Comparison of ENCODE assay signal across 9 cellular contexts in genomic region chr1:112708002-112708448, GRCh38. TPM values are rescaled to one million over a fixed set of nuclear protein-coding genes. Genes with fewer than 3 reads are reported as not detected.
A peak's percentile ranks its signal among the peaks of the same experiment; 100 is the strongest.
DNase-seq lines count a peak whose midpoint lies in the region; ATAC-seq, FAIRE-seq and TF ChIP-seq lines count a peak whose summit lies in the region.
"Had no signal": no experiment of that assay in that cellular context is flagged by ENCODE, and none has a peak within 500 bp of the region (broad histone marks: within the 10 kb centered on the region; RNA-seq: fewer than 3 reads in every experiment).

No MANE protein-coding gene starts in this region.

- H3F3A ChIP-seq in GM23248 (ENCODE audit: insufficient read depth) = peaks cover 20% of the 10 kb centered on the region

- DNase-seq in A549 (ENCODE audit: low read depth in 1 of 2, low spot score in 1 of 2) (no peak), GM23248 (no peak), WERI-Rb-1 (no peak), hippocampal formation (lab: John Stamatoyannopoulos, UW) (no peak), GM19240 (ENCODE audit: insufficient read length, low spot score) (no peak)
- no peak for DNase-seq in naive thymus-derived CD8-positive, alpha-beta T cell
- DNase-seq in stimulated activated CD4-positive, alpha-beta T cell treated with anti-CD3 and anti-CD28 coated beads, Interleukin-2, amount 100 ng/mL, for 48 hours = no peak

- H3K27me3 ChIP-seq in GM23248 (replicated peaks; ENCODE audit: insufficient read depth) (no peaks in the 10 kb centered on the region), WERI-Rb-1 (ENCODE audit: insufficient read depth, low read depth, severe bottlenecking) (no peaks in the 10 kb centered on the region)

- peak overlapping the region; percentile 99; the same call in 2 of the 3 replicates for H3K4me3 ChIP-seq in A549
- H3K4me3 ChIP-seq in GM23248 = peak overlapping the region; percentile 90
- no peak overlapping the region for H3K4me3 ChIP-seq in WERI-Rb-1 (ENCODE audit: low read depth, low read length)

- FAIRE-seq in A549 (lab: Jason Lieb, UNC) = no peak
- FAIRE-seq: D721Med had no signal

- 85% methylated on average over 6 of the region's 6 CpGs for WGBS in A549 (ENCODE audit: missing lambda C conversion rate)
- WGBS in GM23248 (ENCODE audit: low coverage in 1 of 2, low lambda C conversion rate in 2 of 2, missing lambda C conversion rate in 2 of 2), 2 experiments = 57 to 60% methylated on average over 6 of the region's 6 CpGs

- no peaks in the 10 kb centered on the region for H3K9me2 ChIP-seq in GM23248 (ENCODE audit: insufficient read depth)

- H3K9me3 ChIP-seq in A549 (no peaks in the 10 kb centered on the region), GM23248 (ENCODE audit: low read depth) (no peaks in the 10 kb centered on the region), WERI-Rb-1 (ENCODE audit: severe bottlenecking) (no peaks in the 10 kb centered on the region)

- POLR2A ChIA-PET in A549 (lab: Yijun Ruan, JAX) = interaction anchor here (0.6 to 1.8 kb wide), 2 partner anchors 34 to 143 kb away, joined by 7 to 9 read pairs; partner anchors contain the start of gene MOV10
- POLR2A ChIA-PET in naive thymus-derived CD8-positive, alpha-beta T cell (lab: Charles Lee) = no interaction called here

- no peak for TF ChIP-seq EP300 in A549 (IDR thresholded peaks at IDR 0.05)

- ATAC-seq in A549 = no peak
- ATAC-seq in naive thymus-derived CD8-positive, alpha-beta T cell = no peak

- peak overlapping the region; percentile 80 to 96 (median 84) for H3K4me3 Mint-ChIP-seq in brain
- H3K4me3 Mint-ChIP-seq in naive thymus-derived CD8-positive, alpha-beta T cell = peak overlapping the region; percentile 57 to 88 (median 84)

- CTCF ChIA-PET in A549 (lab: Yijun Ruan, JAX) = interaction anchor here (0.6 to 18.0 kb wide), 22 partner anchors 8 to 317 kb away, joined by 3 to 576 read pairs (median 6); partner anchors contain the start of genes MOV10 and PPM1J

- H3K36me3 Mint-ChIP-seq in brain = no peaks in the 10 kb centered on the region
- no peaks in the 10 kb centered on the region for H3K36me3 Mint-ChIP-seq in naive thymus-derived CD8-positive, alpha-beta T cell

- TF ChIP-seq CTCF in A549 (IDR thresholded peaks at IDR 0.05) (no peak), brain (conservative IDR thresholded peaks at IDR 0.05) (no peak), WERI-Rb-1 (IDR thresholded peaks at IDR 0.05; ENCODE audit: low read depth, low read length) (no peak)

- H3K9ac ChIP-seq in GM23248 = peak overlapping the region; percentile 95

- peaks cover 40% of the 10 kb centered on the region for H3K4me1 Mint-ChIP-seq in brain
- H3K4me1 Mint-ChIP-seq in naive thymus-derived CD8-positive, alpha-beta T cell = peaks cover 17 to 39% (median 33%) of the 10 kb centered on the region in 4 donors

- H3K79me2 ChIP-seq in GM23248 (ENCODE audit: insufficient read depth) = peaks cover 37% of the 10 kb centered on the region

- H3K4me1 ChIP-seq in A549 (peaks cover 25% of the 10 kb centered on the region), GM23248 (ENCODE audit: insufficient read depth) (0 out of 2 replicates have a peak, but pooled peaks cover 6% of the 10 kb centered on the region)

- peak overlapping the region in 2 of 5 experiments; percentile 48 to 86 for H3K27ac Mint-ChIP-seq in brain
- peak overlapping the region in 2 of 10 donors; percentile 58 to 69 for H3K27ac Mint-ChIP-seq in naive thymus-derived CD8-positive, alpha-beta T cell

- H3K36me3 ChIP-seq in GM23248 (ENCODE audit: low read depth) (no peaks in the 10 kb centered on the region), WERI-Rb-1 (no peaks in the 10 kb centered on the region)

- in situ Hi-C loops in GM23248 (cut with MboI) = no loop called here

- peak overlapping the region; percentile 94 for H3K4me2 ChIP-seq in A549
- H3K4me2 ChIP-seq in GM23248 (ENCODE audit: unreplicated experiment) = peak overlapping the region; percentile 81

- peaks cover 52% of the 10 kb centered on the region for H3K27me3 Mint-ChIP-seq in brain
- peaks cover 0 to 10% (median 4%) of the 10 kb centered on the region in 5 donors for H3K27me3 Mint-ChIP-seq in naive thymus-derived CD8-positive, alpha-beta T cell

- peaks cover 0 to 4% (median 0%) of the 10 kb centered on the region in 5 experiments for H3K9me3 Mint-ChIP-seq in brain
- H3K9me3 Mint-ChIP-seq in naive thymus-derived CD8-positive, alpha-beta T cell = no peaks in the 10 kb centered on the region

- H2AFZ ChIP-seq in GM23248 = peak overlapping the region; percentile 87

- no peak for TF ChIP-seq POLR2A in A549 (IDR thresholded peaks at IDR 0.05; ENCODE audit: low read length)

- H3K27ac ChIP-seq in A549 = peak overlapping the region; percentile 98 to 100; a peak in 5 of 6 replicates
- H3K27ac ChIP-seq in GM23248 = no peak overlapping the region
- H3K27ac ChIP-seq in WERI-Rb-1 = no peak overlapping the region

- no peaks in the 10 kb centered on the region for H4K20me1 ChIP-seq in GM23248 (ENCODE audit: insufficient read depth)

- no peak for TF ChIP-seq RAD21 in A549 (conservative IDR thresholded peaks at IDR 0.05 in 1 of 2, IDR thresholded peaks at IDR 0.05 in 1 of 2)

TF ChIP-seq in A549, 52 proteins besides CTCF, POLR2A, EP300 and RAD21:
- TF ChIP-seq CHD2 (IDR thresholded peaks at IDR 0.05; ENCODE audit: low read length, partially characterized antibody) (no peak), FOSB (CRISPR knock-in tag; IDR thresholded peaks at IDR 0.05) (no peak), ZFP36 (IDR thresholded peaks at IDR 0.05; ENCODE audit: borderline replicate concordance, partially characterized antibody) (no peak), NR3C1 (IDR thresholded peaks at IDR 0.05) (no peak), KDM5A (IDR thresholded peaks at IDR 0.05) (no peak), HOXB5 (CRISPR knock-in tag; IDR thresholded peaks at IDR 0.05) (no peak)
- TF ChIP-seq, protein P1, sequence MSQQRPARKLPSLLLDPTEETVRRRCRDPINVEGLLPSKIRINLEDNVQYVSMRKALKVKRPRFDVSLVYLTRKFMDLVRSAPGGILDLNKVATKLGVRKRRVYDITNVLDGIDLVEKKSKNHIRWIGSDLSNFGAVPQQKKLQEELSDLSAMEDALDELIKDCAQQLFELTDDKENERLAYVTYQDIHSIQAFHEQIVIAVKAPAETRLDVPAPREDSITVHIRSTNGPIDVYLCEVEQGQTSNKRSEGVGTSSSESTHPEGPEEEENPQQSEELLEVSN (IDR thresholded peaks at IDR 0.05; ENCODE audit: borderline replicate concordance, low read depth) = no peak

RNA-seq across cellular contexts. Expression of gene RHOC, which starts 1.1 kb away (rescaled TPM):
- 255 and 321 TPM in 2 replicates for polyA plus RNA-seq in A549 (2011; rRNA removed)
- polyA plus RNA-seq in A549 (2012; cell fraction: cytosol; rRNA removed) = 480 and 593 TPM in 2 replicates
- 262 and 310 TPM in 2 replicates for polyA plus RNA-seq in A549 (2012; cell fraction: nucleus; rRNA removed)
- polyA plus RNA-seq in A549 (2017; fragmentation: RNase III; extraction: RNeasy Plus Mini Kit Qiagen cat#74134 plus additional on column Dnase treatment) = 278 to 298 TPM (median 296 TPM) in 3 replicates
- 246 and 323 TPM in 2 replicates for polyA minus RNA-seq in A549 (2011; rRNA and poly(A)+ RNA removed)
- total RNA-seq in GM23248 (2014; rRNA removed; shearing (Covaris generic)) = 486 and 625 TPM in 2 replicates
- polyA plus RNA-seq in GM23248 (2016; fragmentation: Nextera tagmentation; extraction: Ambion mirVana) = 711 and 762 TPM in 2 replicates
- 132 TPM for polyA plus RNA-seq in brain (ENCODE audit: insufficient read depth, low read depth, low replicate concordance)
- total RNA-seq in naive thymus-derived CD8-positive, alpha-beta T cell = 1 to 10 TPM; 3.0 to 4.2 TPM
- 10 to 100 TPM in 1 of 3 donors, 1 to 10 TPM in 2; 2.2 to 46.7 (median 2.8) TPM for polyA plus RNA-seq in naive thymus-derived CD8-positive, alpha-beta T cell

RNA-seq across cellular contexts. Expression of gene PPM1J, which starts 7.1 kb away (rescaled TPM):
- polyA plus RNA-seq in A549 (2011; rRNA removed) (0.62 and 0.66 TPM in 2 replicates), A549 (2017; fragmentation: RNase III; extraction: RNeasy Plus Mini Kit Qiagen cat#74134 plus additional on column Dnase treatment) (0.32 to 0.51 TPM (median 0.33 TPM) in 3 replicates), GM23248 (2016; fragmentation: Nextera tagmentation; extraction: Ambion mirVana) (0.95 and 1.5 TPM in 2 replicates), brain (ENCODE audit: insufficient read depth, low read depth, low replicate concordance) (1.6 TPM)
- 0.79 and 1.0 TPM in 2 replicates for polyA plus RNA-seq in A549 (2012; cell fraction: cytosol; rRNA removed)
- 1.5 TPM in 2 replicates for polyA plus RNA-seq in A549 (2012; cell fraction: nucleus; rRNA removed)
- 0.21 and 0.58 TPM in 2 replicates for polyA minus RNA-seq in A549 (2011; rRNA and poly(A)+ RNA removed)
- 0.13 and 0.54 TPM in 2 replicates for total RNA-seq in GM23248 (2014; rRNA removed; shearing (Covaris generic))
- under 1 TPM in 1 of 2 experiments, not detected in 1; 0.44 TPM for total RNA-seq in naive thymus-derived CD8-positive, alpha-beta T cell
- not detected for polyA plus RNA-seq in naive thymus-derived CD8-positive, alpha-beta T cell

RNA-seq across cellular contexts. Expression of gene MOV10, which starts 33.6 kb away (rescaled TPM):
- polyA plus RNA-seq in A549 (2011; rRNA removed) = 27.3 and 28.3 TPM in 2 replicates
- 40.0 and 41.3 TPM in 2 replicates for polyA plus RNA-seq in A549 (2012; cell fraction: cytosol; rRNA removed)
- polyA plus RNA-seq in A549 (2012; cell fraction: nucleus; rRNA removed) = 198 and 206 TPM in 2 replicates
- 34.5 to 37.4 TPM (median 37.3 TPM) in 3 replicates for polyA plus RNA-seq in A549 (2017; fragmentation: RNase III; extraction: RNeasy Plus Mini Kit Qiagen cat#74134 plus additional on column Dnase treatment)
- 52.7 and 57.7 TPM in 2 replicates for polyA minus RNA-seq in A549 (2011; rRNA and poly(A)+ RNA removed)
- total RNA-seq in GM23248 (2014; rRNA removed; shearing (Covaris generic)) = 16.5 and 24.9 TPM in 2 replicates
- polyA plus RNA-seq in GM23248 (2016; fragmentation: Nextera tagmentation; extraction: Ambion mirVana) = 29.1 and 31.1 TPM in 2 replicates
- 25.7 TPM for polyA plus RNA-seq in brain (ENCODE audit: insufficient read depth, low read depth, low replicate concordance)
- total RNA-seq in naive thymus-derived CD8-positive, alpha-beta T cell = 10 to 100 TPM; 84.2 to 89.9 TPM
- polyA plus RNA-seq in naive thymus-derived CD8-positive, alpha-beta T cell = 10 to 100 TPM; 24.7 to 40.4 (median 29.5) TPM

Comparison
In these comparisons a context has a peak if more than half of its experiments do, and no peak if none do; other contexts are left out.
1. H3K27ac ChIP-seq: peak in A549 (2 of 2); none in GM23248 (single experiment) and WERI-Rb-1 (single experiment).